8 cellular contexts compared by ENCODE assay signal in the genomic region with DNA sequence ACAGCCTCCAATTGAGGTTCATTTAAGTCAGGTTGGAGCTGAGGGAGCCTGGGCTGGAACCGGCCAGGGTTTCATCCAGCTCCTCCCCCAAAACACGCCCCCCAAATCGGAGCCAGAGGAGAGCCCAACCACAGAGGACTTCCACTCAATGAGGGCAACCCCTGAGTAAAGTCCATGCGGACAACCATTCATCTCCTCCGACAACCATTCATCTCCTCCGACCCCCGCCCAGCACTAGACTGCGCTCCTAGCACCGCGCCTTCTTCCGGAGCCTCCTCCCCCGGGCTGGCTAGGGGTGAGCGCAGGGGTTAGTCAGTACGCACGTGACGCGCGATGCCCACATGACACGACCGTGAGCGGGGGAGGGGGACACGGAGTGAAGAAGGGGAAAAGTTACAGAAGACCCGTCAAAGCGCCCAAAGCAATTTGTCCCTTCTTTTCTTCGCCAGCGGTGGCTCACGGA. TPM values are rescaled to one million over a fixed set of nuclear protein-coding genes. Genes with fewer than 3 reads are reported as not detected.
DNase-seq lines count a peak whose midpoint lies in the region; ATAC-seq and TF ChIP-seq lines count a peak whose summit lies in the region.
"Had no signal": no experiment of that assay in that cellular context is flagged by ENCODE, and none has a peak within 500 bp of the region (broad histone marks: within the 10 kb centered on the region; RNA-seq: fewer than 3 reads in every experiment).

No MANE protein-coding gene starts in this region.

- peak overlapping the region; percentile 93 for H3K9ac ChIP-seq in GM23248

- no peaks in the 10 kb centered on the region for H3K9me3 ChIP-seq in GM23248 (ENCODE audit: low read depth)

- no peaks in the 10 kb centered on the region for H3K9me2 ChIP-seq in GM23248 (ENCODE audit: insufficient read depth)

- H3K27ac Mint-ChIP-seq in chondrocyte (ENCODE audit: unreplicated experiment) = peak overlapping the region; percentile 97

- H2AFZ ChIP-seq in GM23248 = peak overlapping the region; percentile 91

- H3K36me3 Mint-ChIP-seq in chondrocyte (ENCODE audit: low read depth) = no peaks in the 10 kb centered on the region

- peak overlapping the region; percentile 87 for H3K27ac ChIP-seq in GM23248

- peaks cover 89% of the 10 kb centered on the region for H3K79me2 ChIP-seq in GM23248 (ENCODE audit: insufficient read depth)

- peaks cover 17% of the 10 kb centered on the region for H3K4me1 ChIP-seq in GM23248 (ENCODE audit: insufficient read depth)

- H3K4me1 Mint-ChIP-seq in chondrocyte (ENCODE audit: low read depth) = peaks cover 28% of the 10 kb centered on the region

- H3K4me3 Mint-ChIP-seq in chondrocyte (ENCODE audit: unreplicated experiment) = peak overlapping the region; percentile 96

- peak; percentile 95 for DNase-seq in GM23248
- DNase-seq in NCI-H748 treated with DMSO at 0.1 percent for 48 hours (lab: John Stamatoyannopoulos, UW) = peak; percentile 63
- peak; percentile 96 for DNase-seq in chondrocyte (ENCODE audit: low spot score)
- DNase-seq in inferior parietal cortex (ENCODE audit: extremely low spot score) = peak; percentile 70
- DNase-seq in sciatic nerve (ENCODE audit: low spot score) = peak; percentile 94
- no peak for DNase-seq in GM20000 (ENCODE audit: low spot score)

- peak overlapping the region; percentile 83 for H3K4me3 ChIP-seq in GM23248

- in situ Hi-C loops in GM23248 (cut with MboI) = no loop called here

- no peaks in the 10 kb centered on the region for H3K36me3 ChIP-seq in GM23248 (ENCODE audit: low read depth)

- no peaks in the 10 kb centered on the region for H3K27me3 Mint-ChIP-seq in chondrocyte (ENCODE audit: low read depth)

- ATAC-seq in sciatic nerve (peak; percentile 91), GM18519 (IDR thresholded peaks at IDR 0.05; ENCODE audit: low FRiP score, unreplicated experiment) (no peak)

- intact Hi-C loops in sciatic nerve (cut with DNase I) = no loop called here

- H3K27me3 ChIP-seq in GM23248 (replicated peaks; ENCODE audit: insufficient read depth) = no peaks in the 10 kb centered on the region

- H3K4me2 ChIP-seq in GM23248 (ENCODE audit: unreplicated experiment) = peak overlapping the region; percentile 100

- H3K9me3 Mint-ChIP-seq in chondrocyte (ENCODE audit: low read depth) = no peaks in the 10 kb centered on the region

- H3F3A ChIP-seq in GM23248 (ENCODE audit: insufficient read depth) = peaks cover 8% of the 10 kb centered on the region; the same call in 1 of the 2 replicates

- no peak for TF ChIP-seq CTCF in chondrocyte (IDR thresholded peaks at IDR 0.05)
- no peak for TF ChIP-seq CTCF in GM20000 (IDR thresholded peaks at IDR 0.05; ENCODE audit: extremely low read depth, missing control alignments)

- WGBS in GM23248 (ENCODE audit: low coverage in 1 of 2, low lambda C conversion rate in 2 of 2, missing lambda C conversion rate in 2 of 2), 2 experiments = 0% methylated on average over 16 to 27 of the region's 27 CpGs

- no peaks in the 10 kb centered on the region for H4K20me1 ChIP-seq in GM23248 (ENCODE audit: insufficient read depth)

RNA-seq across cellular contexts. Expression of a gene that starts 1.4 kb away (rescaled TPM):
- total RNA-seq in GM23248 (2014; rRNA removed; shearing (Covaris generic)) = 4.1 and 8.1 TPM in 2 replicates
- polyA plus RNA-seq in GM23248 (2016; fragmentation: Nextera tagmentation; extraction: Ambion mirVana) = 2.2 and 3.5 TPM in 2 replicates
- total RNA-seq in chondrocyte (5.8 to 11.8 TPM (median 6.0 TPM) in 3 replicates), sciatic nerve (51.3 TPM)
- total RNA-seq: T-helper 2 cell treated with Interferon-gamma antibody and Interleukin-4, amounts not matched to agents 100 ng/mL and 5 ng/mL, for 36 hours had no signal
